ENCODE assay signal across 20 cellular contexts in the genomic region with DNA sequence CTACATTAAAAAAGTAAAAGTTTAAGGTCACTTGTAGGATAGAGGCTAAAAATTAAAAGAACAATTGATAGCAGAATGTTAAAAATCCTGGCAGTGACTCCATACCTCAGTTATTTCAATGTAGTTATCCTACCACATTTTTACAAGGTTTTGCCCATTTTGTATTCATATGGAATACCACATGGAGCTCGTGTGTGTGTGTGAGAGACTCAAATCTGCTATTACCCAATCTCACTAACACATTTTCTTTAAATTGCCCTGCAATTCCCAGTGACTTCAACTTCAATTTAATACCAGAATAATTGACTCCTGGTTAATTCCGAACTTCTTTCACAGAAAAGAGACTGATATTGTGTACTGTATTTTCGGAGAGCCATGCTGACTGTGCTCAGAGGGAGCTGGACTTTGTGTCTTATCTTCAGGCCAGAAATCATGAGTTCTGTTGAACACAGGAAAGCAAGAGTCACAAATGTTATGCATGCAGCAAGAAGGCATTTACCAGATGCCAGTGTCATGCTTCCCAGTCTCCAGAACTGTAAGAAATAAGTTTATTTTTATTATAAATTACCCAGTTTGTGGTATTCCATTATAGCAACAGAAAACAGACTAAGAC.
A peak's percentile ranks its signal among the peaks of the same experiment; 100 is the strongest.
DNase-seq lines count a peak whose midpoint lies in the region; FAIRE-seq and TF ChIP-seq lines count a peak whose summit lies in the region.
"Had no signal": no experiment of that assay in that cellular context is flagged by ENCODE, and none has a peak within 500 bp of the region (broad histone marks: within the 10 kb centered on the region; RNA-seq: fewer than 3 reads in every experiment).

No MANE protein-coding gene starts in this region.

- H3K9ac ChIP-seq in SK-N-MC (ENCODE audit: insufficient read length) (no peak overlapping the region), trophoblast cell (ENCODE audit: low read length) (no peak overlapping the region)

- no peak overlapping the region for H3K14ac ChIP-seq in trophoblast cell (ENCODE audit: low read length)

- H3K4me3 Mint-ChIP-seq in MCF 10A (ENCODE audit: unreplicated experiment) = no peak overlapping the region
- no peak overlapping the region for H3K4me3 Mint-ChIP-seq in activated CD4-positive, alpha-beta memory T cell treated with anti-CD3 and anti-CD28 coated beads for 36 hours

- intact Hi-C loops in MCF 10A (cut with micrococcal nuclease) (no loop called here), breast epithelium (cut with DNase I; ENCODE audit: low total_unique reads) (no loop called here)
- intact Hi-C loops in activated CD4-positive, alpha-beta memory T cell treated with anti-CD3 and anti-CD28 coated beads for 36 hours (cut with micrococcal nuclease) = no loop called here

- H3K27me3 ChIP-seq in breast epithelium (no peaks in the 10 kb centered on the region), trophoblast cell (ENCODE audit: insufficient read depth, low read length) (no peaks in the 10 kb centered on the region)

- TF ChIP-seq CTCF in MCF 10A (IDR thresholded peaks at IDR 0.05; ENCODE audit: unreplicated experiment) = no peak
- TF ChIP-seq CTCF in breast epithelium (IDR thresholded peaks at IDR 0.05) = no peak

- H3K23ac ChIP-seq in trophoblast cell (ENCODE audit: low read length) = no peak overlapping the region

- peak overlapping the region; percentile 47 for H4K8ac ChIP-seq in trophoblast cell (ENCODE audit: low read depth, low read length)

- H4K12ac ChIP-seq in trophoblast cell (ENCODE audit: low read depth, low read length) = no peak overlapping the region

- H2BK120ac ChIP-seq in trophoblast cell (ENCODE audit: insufficient read depth, low read length, poor library complexity) = no peak overlapping the region

- no peak for DNase-seq in MCF 10A (ENCODE audit: unreplicated experiment)
- no peak for DNase-seq in breast epithelium (ENCODE audit: low spot score in 2 of 2)
- peak; percentile 3 for DNase-seq in SK-N-MC (ENCODE audit: low read depth, low spot score)
- peak; percentile 51 for DNase-seq in fibroblast of peridontal ligament (ENCODE audit: extremely low read depth)
- DNase-seq in trophoblast cell = peak in 1 of 2 donors; percentile 3
- DNase-seq in NCI-H748 treated with DMSO at 0.1 percent for 48 hours (lab: John Stamatoyannopoulos, UW) = no peak
- DNase-seq in RCC 7860 (ENCODE audit: low spot score) = no peak
- no peak for DNase-seq in activated CD4-positive, alpha-beta memory T cell treated with anti-CD3 and anti-CD28 coated beads for 36 hours
- DNase-seq: 8988T; CD4-positive, alpha-beta memory T cell; DMS79; GF-D8; MM.1S; NCI-H1092 treated with DMSO at 0.1 percent for 48 hours; NCI-H226; NCI-H526; NK-92 treated with Interleukin-12 subunit alpha and Interleukin-12 subunit beta, amount 100 ng/mL, for 24 hours; RPMI8226; SIG-M5 had no signal

- H3K4me1 Mint-ChIP-seq in MCF 10A (ENCODE audit: insufficient read depth, unreplicated experiment) = peaks cover 8% of the 10 kb centered on the region
- H3K4me1 Mint-ChIP-seq in activated CD4-positive, alpha-beta memory T cell treated with anti-CD3 and anti-CD28 coated beads for 36 hours (ENCODE audit: low read depth) = no peaks in the 10 kb centered on the region
- H3K4me1 Mint-ChIP-seq: CD4-positive, alpha-beta memory T cell had no signal

- no peak overlapping the region for H4K91ac ChIP-seq in trophoblast cell (ENCODE audit: low read depth, low read length)

- H3K4me2 ChIP-seq in trophoblast cell (ENCODE audit: low read length) = no peak overlapping the region

- H3K36me3 Mint-ChIP-seq in MCF 10A (ENCODE audit: insufficient read depth, unreplicated experiment) = no peaks in the 10 kb centered on the region
- H3K36me3 Mint-ChIP-seq in activated CD4-positive, alpha-beta memory T cell treated with anti-CD3 and anti-CD28 coated beads for 36 hours = no peaks in the 10 kb centered on the region
- H3K36me3 Mint-ChIP-seq: CD4-positive, alpha-beta memory T cell had no signal

- no peak overlapping the region for H2BK5ac ChIP-seq in trophoblast cell (ENCODE audit: low read depth, low read length, poor library complexity)

- H3K4me1 ChIP-seq in breast epithelium = no peaks in the 10 kb centered on the region
- no peaks in the 10 kb centered on the region for H3K4me1 ChIP-seq in trophoblast cell (ENCODE audit: control insufficient read depth in 1 of 2, insufficient read depth in 2 of 2, low read length in 2 of 2)

- H3K4me3 ChIP-seq in breast epithelium (no peak overlapping the region), SK-N-MC (peak overlapping the region; percentile 48; the same call in 1 of the 2 replicates), trophoblast cell (ENCODE audit: low read depth, low read length) (no peak overlapping the region)

- no peak overlapping the region for H3K27ac ChIP-seq in breast epithelium
- H3K27ac ChIP-seq in SK-N-MC = peak overlapping the region; percentile 68
- H3K27ac ChIP-seq in trophoblast cell (ENCODE audit: low read depth, low read length) = no peak overlapping the region

- WGBS in trophoblast cell (ENCODE audit: extremely low coverage, insufficient coverage, insufficient read length) = no CpG with 5 or more reads among the region's 3 CpGs

- no peak overlapping the region for H2AFZ ChIP-seq in trophoblast cell (ENCODE audit: insufficient read depth, low read length, poor library complexity)

- H3K36me3 ChIP-seq in breast epithelium (no peaks in the 10 kb centered on the region), SK-N-MC (ENCODE audit: insufficient read depth, low read length) (no peaks in the 10 kb centered on the region), trophoblast cell (ENCODE audit: control insufficient read depth in 1 of 2, insufficient read depth in 2 of 2, low read length in 2 of 2) (no peaks in the 10 kb centered on the region)

- no TSS peak for BruUV-seq in MCF 10A (replicated peaks; lab: Mats Ljungman, UMichigan)

- no peaks in the 10 kb centered on the region for H3K79me1 ChIP-seq in trophoblast cell (ENCODE audit: low read length)

- POLR2A ChIA-PET in MCF 10A (lab: Yijun Ruan, JAX) = no interaction called here
- POLR2A ChIA-PET in activated CD4-positive, alpha-beta memory T cell treated with anti-CD3 and anti-CD28 coated beads for 36 hours (lab: Charles Lee) = no interaction called here

- H3K79me2 ChIP-seq in trophoblast cell (ENCODE audit: control insufficient read depth, insufficient read depth, low read length, poor library complexity) = no peaks in the 10 kb centered on the region

- H2AK5ac ChIP-seq in trophoblast cell (ENCODE audit: low read length) = no peak overlapping the region

- H3K9me3 ChIP-seq in breast epithelium (no peaks in the 10 kb centered on the region), SK-N-MC (ENCODE audit: low read depth, low read length) (no peaks in the 10 kb centered on the region), trophoblast cell (ENCODE audit: insufficient read depth, low read depth, low read length) (no peaks in the 10 kb centered on the region)

- no peaks in the 10 kb centered on the region for H3K27me3 Mint-ChIP-seq in MCF 10A (ENCODE audit: insufficient read depth, unreplicated experiment)
- no peaks in the 10 kb centered on the region for H3K27me3 Mint-ChIP-seq in activated CD4-positive, alpha-beta memory T cell treated with anti-CD3 and anti-CD28 coated beads for 36 hours

- FAIRE-seq in RCC 7860 (lab: Jason Lieb, UNC) = no peak
- FAIRE-seq: GM12892 had no signal

- no peaks in the 10 kb centered on the region for H3K9me3 Mint-ChIP-seq in MCF 10A (ENCODE audit: unreplicated experiment)
- no peaks in the 10 kb centered on the region for H3K9me3 Mint-ChIP-seq in activated CD4-positive, alpha-beta memory T cell treated with anti-CD3 and anti-CD28 coated beads for 36 hours
- H3K9me3 Mint-ChIP-seq: CD4-positive, alpha-beta memory T cell had no signal

- CTCF ChIA-PET in MCF 10A (lab: Yijun Ruan, JAX) = no interaction called here
- CTCF ChIA-PET in activated CD4-positive, alpha-beta memory T cell treated with anti-CD3 and anti-CD28 coated beads for 36 hours (lab: Charles Lee) = no interaction called here

- peak overlapping the region; percentile 58 for H2BK12ac ChIP-seq in trophoblast cell (ENCODE audit: low read length)

- no peak for TF ChIP-seq POLR2A in breast epithelium (IDR thresholded peaks at IDR 0.05)

- H3K4ac ChIP-seq in trophoblast cell (ENCODE audit: low read depth, low read length) = no peak overlapping the region

- H3K18ac ChIP-seq in trophoblast cell (ENCODE audit: low read length) = no peak overlapping the region

- H3K27ac Mint-ChIP-seq in MCF 10A (ENCODE audit: low read depth, unreplicated experiment) = peak overlapping the region; percentile 34
- H3K27ac Mint-ChIP-seq in activated CD4-positive, alpha-beta memory T cell treated with anti-CD3 and anti-CD28 coated beads for 36 hours = no peak overlapping the region
- H3K27ac Mint-ChIP-seq: CD4-positive, alpha-beta memory T cell had no signal

Comparison
In these comparisons a context has a peak if more than half of its experiments do, and no peak if none do; other contexts are left out.
1. DNase-seq: peak in SK-N-MC (single experiment) and fibroblast of peridontal ligament (single experiment); none in MCF 10A (single experiment), breast epithelium (0 of 2), NCI-H748 treated with DMSO at 0.1 percent for 48 hours (single experiment), RCC 7860 (single experiment) and activated CD4-positive, alpha-beta memory T cell treated with anti-CD3 and anti-CD28 coated beads for 36 hours (single experiment).